ENCODE assay signal across 18 cellular contexts in the genomic region with DNA sequence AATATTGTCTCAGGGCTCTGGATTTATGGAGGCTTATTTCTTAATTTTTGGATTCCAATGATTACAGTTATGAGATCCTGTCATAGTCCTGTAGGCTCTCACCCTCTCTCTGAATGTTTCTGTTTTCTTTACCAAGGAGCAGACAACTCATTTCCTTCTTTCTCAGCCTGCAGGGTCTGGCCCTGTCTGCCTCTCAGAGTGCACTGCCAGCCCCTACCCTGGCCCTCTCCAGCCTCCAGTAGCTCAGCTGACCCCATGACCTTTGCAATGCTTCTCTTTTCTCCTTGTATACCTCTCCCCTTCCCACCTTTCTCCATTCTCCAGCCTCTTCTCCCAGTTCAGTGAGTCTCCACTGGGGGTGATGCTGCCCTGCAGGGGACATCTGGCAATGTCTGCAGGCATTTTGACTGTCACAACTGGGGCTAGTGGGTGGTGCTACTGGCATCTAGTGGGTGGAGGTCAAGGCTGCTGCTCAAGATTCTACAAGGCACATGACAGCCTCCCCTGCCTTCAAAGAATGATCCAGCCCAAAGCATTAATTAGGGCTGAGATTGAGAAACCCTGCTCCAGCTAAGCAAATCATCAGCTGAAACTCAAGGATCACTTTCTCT.
DNase-seq lines count a peak whose midpoint lies in the region; ATAC-seq and TF ChIP-seq lines count a peak whose summit lies in the region.
"Had no signal": no experiment of that assay in that cellular context is flagged by ENCODE, and none has a peak within 500 bp of the region (broad histone marks: within the 10 kb centered on the region; RNA-seq: fewer than 3 reads in every experiment).

No MANE protein-coding gene starts in this region.

- H3K4me3 Mint-ChIP-seq in type B pancreatic cell = no peak overlapping the region
- no peak overlapping the region for H3K4me3 Mint-ChIP-seq in CD4-positive, alpha-beta memory T cell
- H3K4me3 Mint-ChIP-seq: CD8-positive, alpha-beta T cell; natural killer cell treated with Interleukin-12 subunit alpha and Interleukin-12 subunit beta and Interleukin-15 and Interleukin-18, amount 100 ng/mL, for 72 hours had no signal

- no peaks in the 10 kb centered on the region for H3K4me1 ChIP-seq in PC-3 (ENCODE audit: insufficient read depth, low read length)
- H3K4me1 ChIP-seq in CD4-positive, alpha-beta memory T cell (ENCODE audit: insufficient read depth, low read length) = no peaks in the 10 kb centered on the region

- no peaks in the 10 kb centered on the region for H3K27me3 Mint-ChIP-seq in type B pancreatic cell
- H3K27me3 Mint-ChIP-seq in CD4-positive, alpha-beta memory T cell = peaks cover 11 to 23% of the 10 kb centered on the region in 2 donors

- no peak overlapping the region for H3K9ac ChIP-seq in PC-3 (ENCODE audit: low read length)

- H3K4me2 ChIP-seq in PC-3 (ENCODE audit: low read length) = no peak overlapping the region

- no peaks in the 10 kb centered on the region for H3K79me2 ChIP-seq in PC-3 (ENCODE audit: low read length)

- no peaks in the 10 kb centered on the region for H3F3A ChIP-seq in PC-3 (ENCODE audit: low read length, unreplicated experiment)

- H3K4me3 ChIP-seq in PC-3 (ENCODE audit: low read length) (no peak overlapping the region), epithelial cell of proximal tubule (ENCODE audit: low read depth, low read length) (no peak overlapping the region)
- H3K4me3 ChIP-seq in CD4-positive, alpha-beta memory T cell (ENCODE audit: low read length in 2 of 2) = no peak overlapping the region

- H3K9me2 ChIP-seq in PC-3 (replicated peaks; ENCODE audit: low read length) = no peaks in the 10 kb centered on the region

- peaks cover 15% of the 10 kb centered on the region for H3K4me1 Mint-ChIP-seq in type B pancreatic cell (ENCODE audit: unreplicated experiment)
- no peaks in the 10 kb centered on the region for H3K4me1 Mint-ChIP-seq in CD4-positive, alpha-beta memory T cell

- H4K20me1 ChIP-seq in PC-3 (ENCODE audit: low read length) = no peaks in the 10 kb centered on the region

- no TSS peak for BruUV-seq in PC-3 (replicated peaks; lab: Mats Ljungman, UMichigan)

- H3K27ac Mint-ChIP-seq in type B pancreatic cell = no peak overlapping the region
- no peak overlapping the region for H3K27ac Mint-ChIP-seq in CD4-positive, alpha-beta memory T cell
- H3K27ac Mint-ChIP-seq: CD8-positive, alpha-beta T cell; natural killer cell treated with Interleukin-12 subunit alpha and Interleukin-12 subunit beta and Interleukin-15 and Interleukin-18, amount 100 ng/mL, for 72 hours had no signal

- peak; percentile 15; the same call in 1 of the 2 replicates for TF ChIP-seq CTCF in PC-3 (conservative IDR thresholded peaks at IDR 0.05; ENCODE audit: low read depth, low read length)
- peak; percentile 32 for TF ChIP-seq CTCF in epithelial cell of proximal tubule (conservative IDR thresholded peaks at IDR 0.05; ENCODE audit: low read depth, low read length)
- peak; percentile 13 for TF ChIP-seq CTCF in type B pancreatic cell (conservative IDR thresholded peaks at IDR 0.05)

- CTCF ChIA-PET in PC-3 (lab: Charles Lee) = no interaction called here
- CTCF ChIA-PET in CD4-positive, alpha-beta memory T cell (lab: Charles Lee; ENCODE audit: partially characterized antibody) = no interaction called here

- H3K9me3 Mint-ChIP-seq in type B pancreatic cell = no peaks in the 10 kb centered on the region
- peaks cover 0 to 5% (median 0%) of the 10 kb centered on the region in 8 donors for H3K9me3 Mint-ChIP-seq in CD4-positive, alpha-beta memory T cell
- H3K9me3 Mint-ChIP-seq: natural killer cell treated with Interleukin-12 subunit alpha and Interleukin-12 subunit beta and Interleukin-15 and Interleukin-18, amount 100 ng/mL, for 72 hours had no signal

- no peak overlapping the region for H3K27ac ChIP-seq in PC-3 (ENCODE audit: low read length)
- no peak overlapping the region for H3K27ac ChIP-seq in CD4-positive, alpha-beta memory T cell (ENCODE audit: low read depth, low read length)

- POLR2A ChIA-PET in PC-3 (lab: Charles Lee; ENCODE audit: unreplicated experiment) = no interaction called here
- POLR2A ChIA-PET in CD4-positive, alpha-beta memory T cell (lab: Charles Lee; ENCODE audit: partially characterized antibody) = no interaction called here

- H3K27me3 ChIP-seq in PC-3 (ENCODE audit: low read length) = no peaks in the 10 kb centered on the region
- no peaks in the 10 kb centered on the region for H3K27me3 ChIP-seq in CD4-positive, alpha-beta memory T cell (ENCODE audit: insufficient read depth, low read length)

- H3K36me3 Mint-ChIP-seq in type B pancreatic cell = peaks cover 8% of the 10 kb centered on the region
- H3K36me3 Mint-ChIP-seq in CD4-positive, alpha-beta memory T cell = no peaks in the 10 kb centered on the region
- H3K36me3 Mint-ChIP-seq: CD8-positive, alpha-beta T cell; natural killer cell treated with Interleukin-12 subunit alpha and Interleukin-12 subunit beta and Interleukin-15 and Interleukin-18, amount 100 ng/mL, for 72 hours had no signal

- DNase-seq in NCI-H526 (lab: John Stamatoyannopoulos, UW) (peak; percentile 29 to 54), NCI-H526 treated with DMSO at 0.1 percent for 48 hours (lab: John Stamatoyannopoulos, UW) (no peak), PC-3 (peak; percentile 6), epithelial cell of proximal tubule (ENCODE audit: low read depth) (no peak), type B pancreatic cell (ENCODE audit: extremely low spot score, unreplicated experiment) (no peak)
- DNase-seq in CD4-positive, alpha-beta memory T cell = no peak
- DNase-seq in effector CD8-positive, alpha-beta T cell (lab: John Stamatoyannopoulos, UW) = no peak
- DNase-seq: activated CD4-positive, alpha-beta T cell treated with anti-CD3 and anti-CD28 coated beads, Interleukin-2, amount 50 U/mL, for 48 hours; CD8-positive, alpha-beta T cell; NCI-H1694; NCI-H524; retina; Right ventricle myocardium superior; stimulated activated CD4-positive, alpha-beta T cell treated with anti-CD3 and anti-CD28 coated beads, Interleukin-2, amount 100 ng/mL, for 24 hours; stimulated activated CD8-positive, alpha-beta memory T cell treated with anti-CD3 and anti-CD28 coated beads, Interleukin-4, amount 100 ng/mL, for 48 hours; trophoblast cell had no signal

- no peak overlapping the region for H2AFZ ChIP-seq in PC-3 (ENCODE audit: low read length)

- no peaks in the 10 kb centered on the region for H3K36me3 ChIP-seq in PC-3 (ENCODE audit: low read depth, low read length)
- H3K36me3 ChIP-seq in CD4-positive, alpha-beta memory T cell (ENCODE audit: insufficient read depth, low read length) = no peaks in the 10 kb centered on the region

- ATAC-seq in PC-3 (no peak; the same call in 1 of the 2 replicates), HG03039 (IDR thresholded peaks at IDR 0.05; ENCODE audit: unreplicated experiment) (no peak)
- ATAC-seq: CD8-positive, alpha-beta T cell had no signal

- H3K9me3 ChIP-seq in PC-3 (ENCODE audit: low read length) = no peaks in the 10 kb centered on the region
- no peaks in the 10 kb centered on the region for H3K9me3 ChIP-seq in CD4-positive, alpha-beta memory T cell (ENCODE audit: control insufficient read depth in 1 of 2, low read length in 2 of 2)

- intact Hi-C loops in PC-3 (cut with micrococcal nuclease) = no loop called here
- intact Hi-C loops in CD4-positive, alpha-beta memory T cell (cut with micrococcal nuclease) = no loop called here

Comparison
In these comparisons a context has a peak if more than half of its experiments do, and no peak if none do; other contexts are left out.
1. DNase-seq: peak in NCI-H526 (2 of 2) and PC-3 (single experiment); none in NCI-H526 treated with DMSO at 0.1 percent for 48 hours (single experiment), epithelial cell of proximal tubule (single experiment), type B pancreatic cell (single experiment), CD4-positive, alpha-beta memory T cell (0 of 5) and effector CD8-positive, alpha-beta T cell (single experiment).
2. Peak in every context shown above with its lines, with median percentiles within 50 percentile points of each other: CTCF ChIP-seq.